Comparison of ENCODE assay signal across 8 cellular contexts in the genomic region with DNA sequence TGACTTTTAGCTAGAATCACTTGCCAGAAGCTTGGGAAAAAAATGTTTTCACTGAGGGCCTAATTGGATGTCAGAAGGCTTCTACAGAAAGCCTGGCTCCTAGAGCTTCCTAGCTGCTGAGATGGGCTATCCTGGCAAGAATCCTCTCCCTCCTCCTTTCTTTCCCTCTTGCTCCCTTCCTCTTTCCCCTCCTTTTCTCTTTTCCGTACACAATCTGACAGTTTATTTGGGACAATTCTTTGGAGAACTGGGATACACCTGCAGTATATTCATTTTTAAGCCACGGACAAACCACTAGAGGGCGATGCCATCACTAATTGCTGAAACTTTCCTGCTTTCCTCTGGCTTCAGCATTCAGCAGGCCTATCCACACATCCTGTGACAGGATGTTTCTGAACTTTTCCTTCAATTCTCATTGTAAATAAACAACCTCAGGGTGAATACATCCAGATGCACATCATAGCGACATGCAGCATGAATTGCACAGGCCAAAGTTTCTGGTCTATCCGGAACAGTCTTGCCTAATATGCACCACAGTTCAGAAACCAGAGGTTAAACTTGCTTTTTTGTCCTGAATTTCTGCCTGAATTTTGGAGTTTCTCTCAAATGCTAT.
DNase-seq lines count a peak whose midpoint lies in the region; ATAC-seq and TF ChIP-seq lines count a peak whose summit lies in the region.

No MANE protein-coding gene starts in this region.

- H3K9me3 ChIP-seq in Caco-2 (peaks cover 11% of the 10 kb centered on the region), uterus (no peaks in the 10 kb centered on the region)

- H3K36me3 Mint-ChIP-seq in Caco-2 (ENCODE audit: insufficient read depth, unreplicated experiment) (peaks cover 63% of the 10 kb centered on the region), chondrocyte (ENCODE audit: low read depth) (peaks cover 7% of the 10 kb centered on the region)

- H3K9me3 Mint-ChIP-seq in Caco-2 (ENCODE audit: unreplicated experiment) (peaks cover 29% of the 10 kb centered on the region), chondrocyte (ENCODE audit: low read depth) (peaks cover 4% of the 10 kb centered on the region)

- intact Hi-C loops in Caco-2 (cut with micrococcal nuclease; ENCODE audit: unreplicated experiment) (loop anchor here (1.0 to 5.0 kb wide), 8 partner anchors 18 to 389 kb away; a partner anchor contains a TSS), uterus (cut with DNase I; ENCODE audit: low total_unique reads) (no loop called here)

- peaks cover 3% of the 10 kb centered on the region for H3K36me3 ChIP-seq in Caco-2 (ENCODE audit: control insufficient read depth, insufficient read depth, low read length)
- H3K36me3 ChIP-seq in uterus: no peaks in the 10 kb centered on the region

- TSS peak; percentile 93 for BruUV-seq in Caco-2 (replicated peaks; lab: Mats Ljungman, UMichigan)

- TF ChIP-seq POLR2A in uterus (IDR thresholded peaks at IDR 0.05): no peak

- peak; percentile 66 for ATAC-seq in GM18858 (IDR thresholded peaks at IDR 0.05; ENCODE audit: unreplicated experiment)
- peak; percentile 78 for ATAC-seq in HG03139 (IDR thresholded peaks at IDR 0.05; ENCODE audit: unreplicated experiment)

- no peak overlapping the region for H3K4me3 ChIP-seq in Caco-2 (ENCODE audit: low read depth, low read length)
- no peak overlapping the region for H3K4me3 ChIP-seq in uterus

- H3K4me3 Mint-ChIP-seq in Caco-2 (ENCODE audit: unreplicated experiment) (peak overlapping the region; percentile 56), chondrocyte (ENCODE audit: unreplicated experiment) (no peak overlapping the region)

- CTCF ChIA-PET in Caco-2 (lab: Charles Lee): interaction anchor here (0.5 to 2.2 kb wide), 9 partner anchors 12 to 201 kb away, joined by 3 to 23 read pairs (median 5); no protein-coding TSS in a partner anchor

- TF ChIP-seq CTCF in Caco-2 (IDR thresholded peaks at IDR 0.05; ENCODE audit: insufficient read depth in 1 of 2, low read depth in 1 of 2, low read length in 1 of 2, severe bottlenecking in 1 of 2, unreplicated experiment in 1 of 2) (peak; percentile 56 to 67), chondrocyte (IDR thresholded peaks at IDR 0.05) (peak; percentile 96), uterus (IDR thresholded peaks at IDR 0.05) (peak; percentile 54 to 69 (median 58))

- H3K27ac Mint-ChIP-seq in Caco-2 (ENCODE audit: unreplicated experiment) (peak overlapping the region; percentile 97), chondrocyte (ENCODE audit: unreplicated experiment) (peak overlapping the region; percentile 79)

- peaks cover 57% of the 10 kb centered on the region for H3K4me1 Mint-ChIP-seq in Caco-2 (ENCODE audit: low read depth, unreplicated experiment)
- H3K4me1 Mint-ChIP-seq in chondrocyte (ENCODE audit: low read depth): peaks cover 91% of the 10 kb centered on the region

- H3K27ac ChIP-seq in layer of hippocampus (ENCODE audit: low read depth, low read length) (peak overlapping the region; percentile 18), uterus (peak overlapping the region; percentile 50 to 62)

- DNase-seq in Caco-2: peak; percentile 69 to 74
- peak; percentile 35 for DNase-seq in NCI-H774 (lab: John Stamatoyannopoulos, UW)
- DNase-seq in chondrocyte (ENCODE audit: low spot score): no peak
- peak in 1 of 2 donors; percentile 47 for DNase-seq in uterus
- DNase-seq in DMS79 treated with DMSO at 0.1 percent for 48 hours (lab: John Stamatoyannopoulos, UW): no peak

- peaks cover 56% of the 10 kb centered on the region for H3K4me1 ChIP-seq in Caco-2
- H3K4me1 ChIP-seq in uterus: peaks cover 0 to 13% of the 10 kb centered on the region in 2 donors

- no peaks in the 10 kb centered on the region for H3K27me3 ChIP-seq in Caco-2 (replicated peaks; ENCODE audit: control insufficient read depth, insufficient read depth, low read length)
- no peaks in the 10 kb centered on the region for H3K27me3 ChIP-seq in layer of hippocampus (ENCODE audit: control insufficient read depth, insufficient read depth, low read length)
- no peaks in the 10 kb centered on the region for H3K27me3 ChIP-seq in uterus

- POLR2A ChIA-PET in Caco-2 (lab: Charles Lee): interaction anchor here (0.6 to 1.4 kb wide), 9 partner anchors 9 to 144 kb away, joined by 3 to 8 read pairs (median 4); a partner anchor contains a TSS

- H3K27me3 Mint-ChIP-seq in Caco-2 (ENCODE audit: insufficient read depth, unreplicated experiment) (no peaks in the 10 kb centered on the region), chondrocyte (ENCODE audit: low read depth) (no peaks in the 10 kb centered on the region)

Comparison
In these comparisons a context has a peak if more than half of its experiments do, and no peak if none do; other contexts are left out.
1. DNase-seq: peak in Caco-2 (2 of 2) and NCI-H774 (single experiment); none in chondrocyte (single experiment) and DMS79 treated with DMSO at 0.1 percent for 48 hours (single experiment).
2. Peak in every context shown above with its lines, with median percentiles within 50 percentile points of each other: CTCF ChIP-seq.